Comparison of ENCODE assay signal across 19 cellular contexts in the genomic region with DNA sequence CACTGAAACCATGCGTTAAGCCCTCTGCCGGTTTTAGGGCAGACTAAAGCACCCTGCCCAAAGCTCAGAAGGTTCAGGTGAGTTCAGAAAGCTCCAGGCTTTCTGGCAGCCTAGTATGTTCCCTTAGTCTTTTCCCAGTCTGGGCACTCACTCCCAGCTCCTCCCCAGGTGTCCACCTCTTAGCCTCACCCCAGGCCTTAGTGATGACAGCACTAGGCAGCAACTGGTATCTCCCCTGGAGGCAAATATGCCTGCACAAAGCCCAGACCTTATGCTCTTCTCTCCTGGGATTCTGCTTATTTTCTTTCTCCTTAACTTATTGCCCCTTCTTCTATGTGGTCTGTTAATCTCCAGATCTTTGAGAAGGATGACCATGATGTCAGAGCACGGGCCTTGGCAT.
"Had no signal": no experiment of that assay in that cellular context is flagged by ENCODE, and none has a peak within 500 bp of the region (broad histone marks: within the 10 kb centered on the region; RNA-seq: fewer than 3 reads in every experiment).

No MANE protein-coding gene starts in this region.

- DNase-seq: activated CD4-positive, alpha-beta T cell treated with anti-CD3 and anti-CD28 coated beads, Interleukin-2, amount 50 U/mL, for 1 hour; activated CD8-positive, alpha-beta memory T cell treated with anti-CD3 and anti-CD28 coated beads for 24 hours; erythroblast; gastrocnemius medialis; heart left ventricle; immature natural killer cell; mammary epithelial cell; naive thymus-derived CD4-positive, alpha-beta T cell; nucleus accumbens; right cardiac atrium; stimulated activated CD4-positive, alpha-beta T cell treated with anti-CD3 and anti-CD28 coated beads, Interleukin-4, amount 100 ng/mL, for 4 hours; stimulated activated CD8-positive, alpha-beta memory T cell treated with anti-CD3 and anti-CD28 coated beads, Interleukin-4, amount 100 ng/mL, for 48 hours; stimulated activated naive CD8-positive, alpha-beta T cell treated with anti-CD3 and anti-CD28 coated beads, Interleukin-15, Interleukin-2, amounts not matched to agents 100 U/mL and 50 U/mL, for 24 hours; SW 1271 had no signal

- H3K36me3 Mint-ChIP-seq: naive thymus-derived CD4-positive, alpha-beta T cell; type B pancreatic cell had no signal

- H3K4me3 Mint-ChIP-seq: activated T-helper 1 cell treated with anti-CD3 and anti-CD28 coated beads, Interleukin-12 subunit alpha, Interleukin-12 subunit beta, Interleukin-2, Interleukin-4 antibody, amounts not matched to agents 30 ng/mL and 10 ng/mL and 1 ng/mL, durations not matched to agents 14 hours and 24 hours and 36 hours; immature natural killer cell; naive thymus-derived CD4-positive, alpha-beta T cell; type B pancreatic cell had no signal

- H3K4me3 ChIP-seq: ascending aorta, gastrocnemius medialis, heart left ventricle, prostate gland, smooth muscle cell had no signal

- H3K4me1 ChIP-seq: ascending aorta, prostate gland had no signal

- H3K9me3 ChIP-seq: ascending aorta, gastrocnemius medialis, heart left ventricle, prostate gland had no signal

- H3K27me3 ChIP-seq: ascending aorta, gastrocnemius medialis, heart left ventricle had no signal

- H3K27ac Mint-ChIP-seq: activated T-helper 1 cell treated with anti-CD3 and anti-CD28 coated beads, Interleukin-12 subunit alpha, Interleukin-12 subunit beta, Interleukin-2, Interleukin-4 antibody, amounts not matched to agents 30 ng/mL and 10 ng/mL and 1 ng/mL, durations not matched to agents 14 hours and 24 hours and 36 hours; type B pancreatic cell had no signal

- H3K9me3 Mint-ChIP-seq: activated T-helper 1 cell treated with anti-CD3 and anti-CD28 coated beads, Interleukin-12 subunit alpha, Interleukin-12 subunit beta, Interleukin-2, Interleukin-4 antibody, amounts not matched to agents 30 ng/mL and 10 ng/mL and 1 ng/mL, durations not matched to agents 14 hours and 24 hours and 36 hours; immature natural killer cell; type B pancreatic cell had no signal

- H3K27ac ChIP-seq: ascending aorta, gastrocnemius medialis, heart left ventricle had no signal

- H3K36me3 ChIP-seq: ascending aorta, gastrocnemius medialis, heart left ventricle, prostate gland had no signal

- H3K27me3 Mint-ChIP-seq: type B pancreatic cell had no signal

- ATAC-seq: gastrocnemius medialis; heart left ventricle; naive thymus-derived CD4-positive, alpha-beta T cell; right cardiac atrium; stimulated activated naive CD8-positive, alpha-beta T cell treated with anti-CD3 and anti-CD28 coated beads, Interleukin-15, Interleukin-2, amounts not matched to agents 100 U/mL and 50 U/mL, for 24 hours had no signal
